In the genomic region with DNA sequence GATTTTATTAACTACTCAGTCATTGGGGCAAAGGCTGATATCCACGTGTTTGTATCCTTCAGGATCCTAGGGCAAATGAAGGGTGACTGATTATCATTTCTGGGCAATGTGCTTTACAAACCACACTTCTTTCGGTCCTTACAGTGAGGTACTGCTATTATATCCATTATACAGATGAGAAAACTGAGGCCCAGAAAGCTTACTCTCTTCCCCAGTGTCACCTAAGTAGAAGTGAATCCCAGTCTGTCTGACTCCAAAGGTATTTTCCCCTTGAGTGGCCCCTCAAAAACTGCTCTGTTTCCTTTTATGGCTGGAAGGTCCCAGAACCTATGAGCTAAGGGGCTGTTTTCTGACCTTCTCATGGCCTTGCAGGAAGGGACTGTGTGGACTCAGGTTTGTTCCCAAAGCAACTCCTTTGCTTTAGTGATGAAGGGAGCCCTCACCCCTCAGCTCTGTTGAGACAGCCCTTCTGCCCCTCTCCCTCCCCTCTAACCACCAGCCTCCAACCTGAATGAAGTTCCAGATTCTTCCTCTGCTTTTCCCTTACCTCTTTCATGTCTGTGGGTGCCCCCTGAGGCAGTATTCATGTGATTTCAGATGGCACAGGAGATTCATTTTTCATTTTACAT, we compare ENCODE assay signal across 11 cellular contexts. TPM values are rescaled to one million over a fixed set of nuclear protein-coding genes. Genes with fewer than 3 reads are reported as not detected.
DNase-seq lines count a peak whose midpoint lies in the region; ATAC-seq and TF ChIP-seq lines count a peak whose summit lies in the region.
"Had no signal": no experiment of that assay in that cellular context is flagged by ENCODE, and none has a peak within 500 bp of the region (broad histone marks: within the 10 kb centered on the region; RNA-seq: fewer than 3 reads in every experiment).

No MANE protein-coding gene starts in this region.

- H3K9me3 Mint-ChIP-seq in activated T-cell treated with anti-CD3 and anti-CD28 coated beads, Interleukin-2, amount 50 U/mL, for 4 hours = peaks cover 6% of the 10 kb centered on the region
- H3K9me3 Mint-ChIP-seq in T-cell = peaks cover 0 to 16% (median 4%) of the 10 kb centered on the region in 3 donors
- H3K9me3 Mint-ChIP-seq in stimulated activated naive CD8-positive, alpha-beta T cell treated with anti-CD3 and anti-CD28 coated beads, Interleukin-15, amount 100 ng/mL, for 72 hours = peaks cover 13 to 16% of the 10 kb centered on the region in 2 donors
- H3K9me3 Mint-ChIP-seq: WTC11 had no signal

- peaks cover 2% of the 10 kb centered on the region for H3K36me3 Mint-ChIP-seq in activated T-cell treated with anti-CD3 and anti-CD28 coated beads, Interleukin-2, amount 50 U/mL, for 4 hours (ENCODE audit: insufficient read depth)
- peaks cover 3% of the 10 kb centered on the region for H3K36me3 Mint-ChIP-seq in T-cell
- H3K36me3 Mint-ChIP-seq: WTC11 had no signal

- peak; percentile 24 to 32 for DNase-seq in activated T-cell treated with anti-CD3 and anti-CD28 coated beads, Interleukin-2, amount 50 U/mL, for 48 hours
- DNase-seq in activated T-cell treated with anti-CD3 and anti-CD28 coated beads, Interleukin-2, amount 50 U/mL, for 4 hours = no peak
- peak in 1 of 34 experiments; percentile 3 for DNase-seq in T-cell
- DNase-seq in esophagus squamous epithelium (lab: John Stamatoyannopoulos, UW) = no peak
- peak in 1 of 2 donors; percentile 11 for DNase-seq in stimulated activated naive CD8-positive, alpha-beta T cell treated with anti-CD3 and anti-CD28 coated beads, Interleukin-15, amount 100 ng/mL, for 72 hours
- no peak for DNase-seq in NCI-H524 treated with DMSO at 0.1 percent for 48 hours (lab: John Stamatoyannopoulos, UW)
- no peak for DNase-seq in NCI-H2196 treated with DMSO at 0.1 percent for 48 hours (lab: John Stamatoyannopoulos, UW; ENCODE audit: unreplicated experiment)
- DNase-seq: NCI-H1930 had no signal

- intact Hi-C loops in esophagus squamous epithelium (cut with DNase I) = loop anchor here (5.0 kb wide), 1 partner anchor 46 kb away; no protein-coding TSS in a partner anchor

- no peaks in the 10 kb centered on the region for H3K36me3 ChIP-seq in esophagus squamous epithelium

- no peak for TF ChIP-seq POLR2A in esophagus squamous epithelium (IDR thresholded peaks at IDR 0.05)

- no peak for ATAC-seq in activated T-cell treated with anti-CD3 and anti-CD28 coated beads, Interleukin-2, amount 50 U/mL, for 4 hours
- ATAC-seq in T-cell (replicated peaks in 1 of 4) (no peak), GM19328 (IDR thresholded peaks at IDR 0.05; ENCODE audit: unreplicated experiment) (no peak)
- ATAC-seq in stimulated activated naive CD8-positive, alpha-beta T cell treated with anti-CD3 and anti-CD28 coated beads, Interleukin-15, amount 100 ng/mL, for 72 hours = no peak

- no peak for TF ChIP-seq CTCF in esophagus squamous epithelium (IDR thresholded peaks at IDR 0.05)

- H3K4me1 ChIP-seq in esophagus squamous epithelium = peaks cover 0 to 10% (median 3%) of the 10 kb centered on the region in 3 donors

- peaks cover 2% of the 10 kb centered on the region for H3K27me3 Mint-ChIP-seq in activated T-cell treated with anti-CD3 and anti-CD28 coated beads, Interleukin-2, amount 50 U/mL, for 4 hours (ENCODE audit: low read depth)
- no peaks in the 10 kb centered on the region for H3K27me3 Mint-ChIP-seq in T-cell
- no peaks in the 10 kb centered on the region for H3K27me3 Mint-ChIP-seq in stimulated activated naive CD8-positive, alpha-beta T cell treated with anti-CD3 and anti-CD28 coated beads, Interleukin-15, amount 100 ng/mL, for 72 hours

- WGBS in esophagus squamous epithelium, 2 donors = 49 to 67% methylated on average over 2 of the region's 2 CpGs

- no peak overlapping the region for H3K4me3 ChIP-seq in esophagus squamous epithelium

- CTCF ChIA-PET in T-cell (lab: Charles Lee) = interaction anchor here (0.8 to 1.6 kb wide), 8 partner anchors 8 to 209 kb away, joined by 3 to 9 read pairs (median 6); no protein-coding TSS in a partner anchor

- peak overlapping the region; percentile 93 to 97 for H3K27ac Mint-ChIP-seq in T-cell
- peak overlapping the region; percentile 75 to 98 for H3K27ac Mint-ChIP-seq in stimulated activated naive CD8-positive, alpha-beta T cell treated with anti-CD3 and anti-CD28 coated beads, Interleukin-15, amount 100 ng/mL, for 72 hours
- H3K27ac Mint-ChIP-seq: WTC11 had no signal

- H3K4me1 Mint-ChIP-seq in activated T-cell treated with anti-CD3 and anti-CD28 coated beads, Interleukin-2, amount 50 U/mL, for 4 hours (ENCODE audit: low read depth) = peaks cover 44% of the 10 kb centered on the region
- peaks cover 31 to 50% (median 45%) of the 10 kb centered on the region in 3 donors for H3K4me1 Mint-ChIP-seq in T-cell
- peaks cover 70% of the 10 kb centered on the region for H3K4me1 Mint-ChIP-seq in stimulated activated naive CD8-positive, alpha-beta T cell treated with anti-CD3 and anti-CD28 coated beads, Interleukin-15, amount 100 ng/mL, for 72 hours
- H3K4me1 Mint-ChIP-seq: WTC11 had no signal

- no peak overlapping the region for H3K4me3 Mint-ChIP-seq in activated T-cell treated with anti-CD3 and anti-CD28 coated beads, Interleukin-2, amount 50 U/mL, for 4 hours
- peak overlapping the region in 1 of 3 donors; percentile 40 for H3K4me3 Mint-ChIP-seq in T-cell
- peak overlapping the region; percentile 58 to 66 for H3K4me3 Mint-ChIP-seq in stimulated activated naive CD8-positive, alpha-beta T cell treated with anti-CD3 and anti-CD28 coated beads, Interleukin-15, amount 100 ng/mL, for 72 hours
- H3K4me3 Mint-ChIP-seq: WTC11 had no signal

- H3K27ac ChIP-seq in esophagus squamous epithelium = peak overlapping the region; percentile 2 to 49 (median 15)

- POLR2A ChIA-PET in T-cell (lab: Charles Lee) = interaction anchor here (0.5 to 1.2 kb wide), 2 partner anchors 9 to 15 kb away, joined by 6 to 9 read pairs; no protein-coding TSS in a partner anchor

- H3K9me3 ChIP-seq in esophagus squamous epithelium = no peaks in the 10 kb centered on the region

- peaks cover 0 to 17% (median 0%) of the 10 kb centered on the region in 4 donors for H3K27me3 ChIP-seq in esophagus squamous epithelium

RNA-seq across cellular contexts. Expression of a gene that starts 27.4 kb away (rescaled TPM):
- 10 to 100 TPM in 1 of 3 donors, 1 to 10 TPM in 2; 3.6 to 11.9 (median 6.7) TPM for total RNA-seq in activated T-cell treated with anti-CD3 and anti-CD28 coated beads, Interleukin-2, amount 50 U/mL, for 4 hours
- 10 to 100 TPM in 4 of 5 donors, 1 to 10 TPM in 1; 7.8 to 91.7 (median 11.7) TPM for total RNA-seq in T-cell
- total RNA-seq in esophagus squamous epithelium = 10 to 100 TPM; 37.0 to 65.5 (median 42.1) TPM

RNA-seq across cellular contexts. Expression of a gene that starts 58.6 kb away (rescaled TPM):
- total RNA-seq in activated T-cell treated with anti-CD3 and anti-CD28 coated beads, Interleukin-2, amount 50 U/mL, for 4 hours = 1 to 10 TPM; 1.7 to 6.7 (median 6.5) TPM
- total RNA-seq in T-cell (10 to 100 TPM in 1 of 5 donors, 1 to 10 TPM in 4; 1.5 to 10.2 (median 5.9) TPM), esophagus squamous epithelium (1 to 10 TPM in 2 of 4 donors, under 1 TPM in 2; 0.34 to 1.3 (median 0.91) TPM)
- total RNA-seq: fibroblast of lung had no signal

Comparison
In these comparisons a context has a peak if more than half of its experiments do, and no peak if none do; other contexts are left out.
1. DNase-seq: peak in activated T-cell treated with anti-CD3 and anti-CD28 coated beads, Interleukin-2, amount 50 U/mL, for 48 hours (2 of 2); none in activated T-cell treated with anti-CD3 and anti-CD28 coated beads, Interleukin-2, amount 50 U/mL, for 4 hours (single experiment), esophagus squamous epithelium (single experiment), NCI-H524 treated with DMSO at 0.1 percent for 48 hours (single experiment) and NCI-H2196 treated with DMSO at 0.1 percent for 48 hours (single experiment).